In genomic region chr7:2866601-2867000, GRCh38 we compare ENCODE assay signal across 13 cellular contexts. TPM values are rescaled to one million over a fixed set of nuclear protein-coding genes. Genes with fewer than 3 reads are reported as not detected.
DNase-seq lines count a peak whose midpoint lies in the region; ATAC-seq and TF ChIP-seq lines count a peak whose summit lies in the region.
"Had no signal": no experiment of that assay in that cellular context is flagged by ENCODE, and none has a peak within 500 bp of the region (broad histone marks: within the 10 kb centered on the region; RNA-seq: fewer than 3 reads in every experiment).

No MANE protein-coding gene starts in this region.

- intact Hi-C loops in CD8-positive, alpha-beta T cell (cut with DNase I, micrococcal nuclease) = loop anchor here (5.0 to 10.0 kb wide), 4 partner anchors 201 to 1888 kb away; no protein-coding TSS in a partner anchor
- intact Hi-C loops in CD14-positive monocyte (cut with micrococcal nuclease) = loop anchor here (5.0 kb wide), 1 partner anchor 291 kb away; no protein-coding TSS in a partner anchor

- H3K27ac ChIP-seq in CD8-positive, alpha-beta T cell (ENCODE audit: low read depth, low read length) = no peak overlapping the region
- H3K27ac ChIP-seq: 22Rv1, HL-60 had no signal

- H3K27me3 Mint-ChIP-seq in T-helper 2 cell treated with Interferon-gamma antibody and Interleukin-4, amounts not matched to agents 5 μg/mL and 100 μg/mL, for 36 hours (ENCODE audit: low read depth) = peaks cover 2% of the 10 kb centered on the region
- H3K27me3 Mint-ChIP-seq in CD8-positive, alpha-beta T cell (ENCODE audit: low read depth) = no peaks in the 10 kb centered on the region
- no peaks in the 10 kb centered on the region for H3K27me3 Mint-ChIP-seq in T-cell
- no peaks in the 10 kb centered on the region for H3K27me3 Mint-ChIP-seq in stimulated activated memory B cell treated with anti-CD40 and anti-IgM and Interleukin-4, amounts not matched to agents 10 μg/mL and 1 μg/mL and 100 μg/mL, for 72 hours
- H3K27me3 Mint-ChIP-seq in CD14-positive monocyte (ENCODE audit: low read depth in 3 of 3) = peaks cover 31 to 49% (median 34%) of the 10 kb centered on the region in 3 donors

- no peaks in the 10 kb centered on the region for H3K9me3 Mint-ChIP-seq in T-helper 2 cell treated with Interferon-gamma antibody and Interleukin-4, amounts not matched to agents 5 μg/mL and 100 μg/mL, for 36 hours
- H3K9me3 Mint-ChIP-seq in CD8-positive, alpha-beta T cell = no peaks in the 10 kb centered on the region
- H3K9me3 Mint-ChIP-seq in T-cell = no peaks in the 10 kb centered on the region
- H3K9me3 Mint-ChIP-seq in stimulated activated memory B cell treated with anti-CD40 and anti-IgM and Interleukin-4, amounts not matched to agents 10 μg/mL and 1 μg/mL and 100 μg/mL, for 72 hours = no peaks in the 10 kb centered on the region
- peaks cover 0 to 3% (median 0%) of the 10 kb centered on the region in 7 donors for H3K9me3 Mint-ChIP-seq in CD14-positive monocyte

- peak overlapping the region; percentile 17 for H3K27ac Mint-ChIP-seq in T-helper 2 cell treated with Interferon-gamma antibody and Interleukin-4, amounts not matched to agents 5 μg/mL and 100 μg/mL, for 36 hours
- peak overlapping the region; percentile 37 for H3K27ac Mint-ChIP-seq in CD8-positive, alpha-beta T cell
- H3K27ac Mint-ChIP-seq in T-cell (peak overlapping the region; percentile 19 to 61), CD14-positive monocyte (no peak overlapping the region)
- H3K27ac Mint-ChIP-seq in stimulated activated memory B cell treated with anti-CD40 and anti-IgM and Interleukin-4, amounts not matched to agents 10 μg/mL and 1 μg/mL and 100 μg/mL, for 72 hours = peak overlapping the region; percentile 29

- CTCF ChIA-PET in CD8-positive, alpha-beta T cell (lab: Charles Lee) = interaction anchor here (1.3 to 5.1 kb wide), 8 partner anchors 17 to 1031 kb away, joined by 4 to 50 read pairs (median 11); no protein-coding TSS in a partner anchor
- CTCF ChIA-PET in T-cell (lab: Charles Lee) = no interaction called here

- H3K4me3 Mint-ChIP-seq in T-helper 2 cell treated with Interferon-gamma antibody and Interleukin-4, amounts not matched to agents 5 μg/mL and 100 μg/mL, for 36 hours = no peak overlapping the region
- no peak overlapping the region for H3K4me3 Mint-ChIP-seq in CD8-positive, alpha-beta T cell
- no peak overlapping the region for H3K4me3 Mint-ChIP-seq in T-cell
- no peak overlapping the region for H3K4me3 Mint-ChIP-seq in stimulated activated memory B cell treated with anti-CD40 and anti-IgM and Interleukin-4, amounts not matched to agents 10 μg/mL and 1 μg/mL and 100 μg/mL, for 72 hours
- peak overlapping the region in 1 of 2 donors; percentile 11 for H3K4me3 Mint-ChIP-seq in CD14-positive monocyte

- H3K9me3 ChIP-seq in CD8-positive, alpha-beta T cell (ENCODE audit: low read length) = no peaks in the 10 kb centered on the region

- TF ChIP-seq CTCF in CD8-positive, alpha-beta T cell (IDR thresholded peaks at IDR 0.05) = no peak
- TF ChIP-seq CTCF in CD14-positive monocyte (IDR thresholded peaks at IDR 0.05) = no peak

- H3K36me3 ChIP-seq in CD8-positive, alpha-beta T cell (ENCODE audit: insufficient read depth, low read length) = no peaks in the 10 kb centered on the region

- no peaks in the 10 kb centered on the region for H3K27me3 ChIP-seq in CD8-positive, alpha-beta T cell (ENCODE audit: insufficient read depth, low read length)

- peaks cover 43% of the 10 kb centered on the region for H3K4me1 ChIP-seq in CD8-positive, alpha-beta T cell (ENCODE audit: insufficient read depth, low read length)

- H3K4me3 ChIP-seq in CD8-positive, alpha-beta T cell (ENCODE audit: low read depth, low read length) = no peak overlapping the region

- no peak for ATAC-seq in CD8-positive, alpha-beta T cell
- ATAC-seq in T-cell (replicated peaks in 1 of 4) = no peak
- no peak for ATAC-seq in stimulated activated memory B cell treated with anti-CD40 and anti-IgM and Interleukin-4, amounts not matched to agents 10 μg/mL and 1 μg/mL and 100 μg/mL, for 72 hours
- no peak for ATAC-seq in HG03159 (IDR thresholded peaks at IDR 0.05; ENCODE audit: unreplicated experiment)
- ATAC-seq: HCT116 had no signal

- H3K36me3 Mint-ChIP-seq in T-helper 2 cell treated with Interferon-gamma antibody and Interleukin-4, amounts not matched to agents 5 μg/mL and 100 μg/mL, for 36 hours (ENCODE audit: low read depth) = no peaks in the 10 kb centered on the region
- H3K36me3 Mint-ChIP-seq in CD8-positive, alpha-beta T cell = no peaks in the 10 kb centered on the region
- H3K36me3 Mint-ChIP-seq in T-cell (no peaks in the 10 kb centered on the region), CD14-positive monocyte (peaks cover 6 to 7% of the 10 kb centered on the region in 2 donors)
- no peaks in the 10 kb centered on the region for H3K36me3 Mint-ChIP-seq in stimulated activated memory B cell treated with anti-CD40 and anti-IgM and Interleukin-4, amounts not matched to agents 10 μg/mL and 1 μg/mL and 100 μg/mL, for 72 hours

- no peak for DNase-seq in T-helper 2 cell treated with Interferon-gamma antibody and Interleukin-4, amounts not matched to agents 5 μg/mL and 100 μg/mL, for 36 hours (ENCODE audit: low spot score)
- DNase-seq in T-helper 2 cell = no peak
- DNase-seq in CD8-positive, alpha-beta T cell = no peak
- no peak for DNase-seq in T-cell
- DNase-seq in Ammon's horn (ENCODE audit: low spot score) = no peak
- no peak for DNase-seq in CD14-positive monocyte (ENCODE audit: low spot score)
- DNase-seq: C1 segment of cervical spinal cord, DMS 273 treated with DMSO at 0.1 percent for 48 hours had no signal

- POLR2A ChIA-PET in CD8-positive, alpha-beta T cell (lab: Charles Lee) = no interaction called here
- POLR2A ChIA-PET in T-cell (lab: Charles Lee) = no interaction called here

- H3K4me1 Mint-ChIP-seq in T-helper 2 cell treated with Interferon-gamma antibody and Interleukin-4, amounts not matched to agents 5 μg/mL and 100 μg/mL, for 36 hours (ENCODE audit: low read depth) = peaks cover 34% of the 10 kb centered on the region
- H3K4me1 Mint-ChIP-seq in CD8-positive, alpha-beta T cell (ENCODE audit: low read depth) = peaks cover 49% of the 10 kb centered on the region
- H3K4me1 Mint-ChIP-seq in T-cell (peaks cover 49 to 58% (median 50%) of the 10 kb centered on the region in 3 donors), CD14-positive monocyte (peaks cover 45% of the 10 kb centered on the region)
- peaks cover 59% of the 10 kb centered on the region for H3K4me1 Mint-ChIP-seq in stimulated activated memory B cell treated with anti-CD40 and anti-IgM and Interleukin-4, amounts not matched to agents 10 μg/mL and 1 μg/mL and 100 μg/mL, for 72 hours

RNA-seq across cellular contexts. Expression of gene GNA12, which starts 22.5 kb away (rescaled TPM):
- total RNA-seq in CD8-positive, alpha-beta T cell = 10 to 100 TPM; 17.0 to 17.7 TPM
- total RNA-seq in T-cell = 10 to 100 TPM; 17.9 to 22.5 (median 22.1) TPM
- 10 to 100 TPM in 1 of 2 donors, 1 to 10 TPM in 1; 3.4 to 10.6 TPM for polyA plus RNA-seq in CD14-positive monocyte

Comparison
In these comparisons a context has a peak if more than half of its experiments do, and no peak if none do; other contexts are left out.
1. H3K27ac Mint-ChIP-seq: peak in T-helper 2 cell treated with Interferon-gamma antibody and Interleukin-4, amounts not matched to agents 5 μg/mL and 100 μg/mL, for 36 hours (single experiment), CD8-positive, alpha-beta T cell (single experiment), T-cell (2 of 2) and stimulated activated memory B cell treated with anti-CD40 and anti-IgM and Interleukin-4, amounts not matched to agents 10 μg/mL and 1 μg/mL and 100 μg/mL, for 72 hours (single experiment); none in CD14-positive monocyte (0 of 7).